17 cellular contexts compared by ENCODE assay signal in genomic region chr22:22157500-22157822, GRCh38.
A peak's percentile ranks its signal among the peaks of the same experiment; 100 is the strongest.
DNase-seq lines count a peak whose midpoint lies in the region; ATAC-seq and TF ChIP-seq lines count a peak whose summit lies in the region.
"Had no signal": no experiment of that assay in that cellular context is flagged by ENCODE, and none has a peak within 500 bp of the region (broad histone marks: within the 10 kb centered on the region; RNA-seq: fewer than 3 reads in every experiment).

No MANE protein-coding gene starts in this region.

- POLR2A ChIA-PET in activated B cell treated with CpG ODN at 0.5 μM for 24 hours (lab: Charles Lee), result interaction anchor here (1.0 to 3.7 kb wide), 7 partner anchors 11 to 59 kb away, joined by 3 to 44 read pairs (median 5); no protein-coding TSS in a partner anchor

- H2AFZ ChIP-seq in DND-41 (ENCODE audit: low read depth, low read length) (peak overlapping the region; percentile 99), osteoblast (ENCODE audit: low read length) (peak overlapping the region; percentile 96)

- no peaks in the 10 kb centered on the region for H3K27me3 ChIP-seq in DND-41 (ENCODE audit: insufficient read depth, low read length, poor library complexity)
- H3K27me3 ChIP-seq in HL-60 (ENCODE audit: insufficient read depth, poor library complexity, severe bottlenecking), result no peaks in the 10 kb centered on the region
- H3K27me3 ChIP-seq in osteoblast (ENCODE audit: insufficient read depth, low read length), result peaks cover 3% of the 10 kb centered on the region
- peaks cover 0 to 8% of the 10 kb centered on the region in 2 donors for H3K27me3 ChIP-seq in tibial artery
- no peaks in the 10 kb centered on the region for H3K27me3 ChIP-seq in thyroid gland
- H3K27me3 ChIP-seq: ovary, right lobe of liver had no signal

- H3K36me3 ChIP-seq in DND-41 (ENCODE audit: insufficient read depth, low read length) (no peaks in the 10 kb centered on the region), osteoblast (ENCODE audit: insufficient read depth, low read length) (no peaks in the 10 kb centered on the region), tibial artery (no peaks in the 10 kb centered on the region), thyroid gland (no peaks in the 10 kb centered on the region)
- H3K36me3 ChIP-seq: ovary, right lobe of liver, suprapubic skin had no signal

- no peaks in the 10 kb centered on the region for H3K9me3 ChIP-seq in DND-41 (ENCODE audit: insufficient read depth, low read length, severe bottlenecking)
- H3K9me3 ChIP-seq in osteoblast (ENCODE audit: low read depth, low read length), result no peaks in the 10 kb centered on the region
- no peaks in the 10 kb centered on the region for H3K9me3 ChIP-seq in tibial artery
- H3K9me3 ChIP-seq in thyroid gland, result no peaks in the 10 kb centered on the region
- H3K9me3 ChIP-seq: ovary, right lobe of liver, suprapubic skin had no signal

- H3K79me2 ChIP-seq in DND-41 (ENCODE audit: insufficient read depth, low read length) (no peaks in the 10 kb centered on the region), osteoblast (ENCODE audit: insufficient read depth, low read length) (no peaks in the 10 kb centered on the region)

- H4K20me1 ChIP-seq in DND-41 (ENCODE audit: insufficient read depth, low read length), result no peaks in the 10 kb centered on the region
- no peaks in the 10 kb centered on the region for H4K20me1 ChIP-seq in osteoblast (ENCODE audit: insufficient read depth, low read length)

- H3K9ac ChIP-seq in DND-41 (ENCODE audit: low read depth, low read length), result 0 out of 2 replicates have a peak overlapping the region, but pooled peaks have one; percentile 40

- H3K4me2 ChIP-seq in DND-41 (ENCODE audit: insufficient read depth, low read length), result no peak overlapping the region
- H3K4me2 ChIP-seq in osteoblast (ENCODE audit: insufficient read depth, low read length), result no peak overlapping the region

- H3K4me1 ChIP-seq in DND-41 (ENCODE audit: insufficient read depth, low read length) (peaks cover 12% of the 10 kb centered on the region), osteoblast (ENCODE audit: insufficient read depth, low read length) (no peaks in the 10 kb centered on the region), tibial artery (no peaks in the 10 kb centered on the region), thyroid gland (no peaks in the 10 kb centered on the region)
- H3K4me1 ChIP-seq: right lobe of liver, suprapubic skin had no signal

- intact Hi-C loops in activated B cell treated with CpG ODN at 0.5 μM for 24 hours (cut with micrococcal nuclease), result loop anchor here (1.0 kb wide), 4 partner anchors 10 to 165 kb away; no protein-coding TSS in a partner anchor
- intact Hi-C loops in tibial artery (cut with DNase I; ENCODE audit: low total_unique reads), result no loop called here
- intact Hi-C loops in thyroid gland (cut with DNase I), result no loop called here

- H3K4me1 Mint-ChIP-seq in activated B cell treated with CpG ODN at 0.5 μM for 24 hours, result peaks cover 58% of the 10 kb centered on the region

- no peak for TF ChIP-seq POLR2A in thyroid gland (IDR thresholded peaks at IDR 0.05)

- H3K36me3 Mint-ChIP-seq in activated B cell treated with CpG ODN at 0.5 μM for 24 hours (ENCODE audit: low read depth), result no peaks in the 10 kb centered on the region

- CTCF ChIA-PET in activated B cell treated with CpG ODN at 0.5 μM for 24 hours (lab: Charles Lee), result interaction anchor here (1.0 to 3.9 kb wide), 13 partner anchors 11 to 189 kb away, joined by 3 to 43 read pairs (median 13); no protein-coding TSS in a partner anchor

- peak overlapping the region; percentile 98 for H3K27ac Mint-ChIP-seq in activated B cell treated with CpG ODN at 0.5 μM for 24 hours
- H3K27ac Mint-ChIP-seq: CD4-positive, alpha-beta T cell; HFFc6; naive thymus-derived CD4-positive, alpha-beta T cell had no signal

- ATAC-seq in DND-41 (ENCODE audit: insufficient read depth, low read depth) (0 out of 3 replicates have a peak, but pooled peaks have one; percentile 4), activated B cell treated with CpG ODN at 0.5 μM for 24 hours (ENCODE audit: low read depth) (no peak), GM21723 (IDR thresholded peaks at IDR 0.05; ENCODE audit: unreplicated experiment) (no peak)

- H3K4me3 ChIP-seq in DND-41 (ENCODE audit: low read depth in 1 of 2, low read length in 2 of 2) (no peak overlapping the region), HL-60 (replicated peaks; ENCODE audit: insufficient read depth, low read length) (no peak overlapping the region), osteoblast (ENCODE audit: insufficient read depth, low read length) (no peak overlapping the region), tibial artery (no peak overlapping the region), thyroid gland (replicated peaks in 1 of 3) (no peak overlapping the region)
- H3K4me3 ChIP-seq: ovary, suprapubic skin had no signal

- H3K27me3 Mint-ChIP-seq in activated B cell treated with CpG ODN at 0.5 μM for 24 hours, result no peaks in the 10 kb centered on the region

- H3K27ac ChIP-seq in DND-41 (ENCODE audit: low read length), result peak overlapping the region; percentile 77
- H3K27ac ChIP-seq in HL-60 (replicated peaks), result peak overlapping the region; percentile 74
- no peak overlapping the region for H3K27ac ChIP-seq in osteoblast (ENCODE audit: low read depth, low read length)
- no peak overlapping the region for H3K27ac ChIP-seq in tibial artery
- H3K27ac ChIP-seq in thyroid gland, result no peak overlapping the region
- H3K27ac ChIP-seq: ovary, right lobe of liver, suprapubic skin had no signal

- WGBS in thyroid gland, 2 donors, result 82 to 87% methylated on average over 5 of the region's 5 CpGs

- H3K4me3 Mint-ChIP-seq in activated B cell treated with CpG ODN at 0.5 μM for 24 hours, result peak overlapping the region; percentile 78
- H3K4me3 Mint-ChIP-seq: activated naive CD4-positive, alpha-beta T cell treated with anti-CD3 and anti-CD28 coated beads for 36 hours; CD4-positive, alpha-beta T cell; HFFc6 had no signal

- DNase-seq in DND-41 (no peak), HL-60 (ENCODE audit: low read depth in 1 of 2, low spot score in 1 of 2) (no peak), activated B cell treated with CpG ODN at 0.5 μM for 24 hours (peak; percentile 26), osteoblast (ENCODE audit: insufficient read length, low spot score, missing footprints) (no peak), cortex of kidney (lab: John Stamatoyannopoulos, UW) (no peak), tibial artery (no peak), thyroid gland (no peak)
- DNase-seq: ovary, Right ventricle myocardium superior had no signal

- H3K9me3 Mint-ChIP-seq in activated B cell treated with CpG ODN at 0.5 μM for 24 hours, result peaks cover 2% of the 10 kb centered on the region
- H3K9me3 Mint-ChIP-seq: activated naive CD4-positive, alpha-beta T cell treated with anti-CD3 and anti-CD28 coated beads for 36 hours; activated T-cell treated with anti-CD3 and anti-CD28 coated beads, Interleukin-2, amount 50 U/mL, for 4 hours; CD4-positive, alpha-beta T cell; HFFc6; naive thymus-derived CD4-positive, alpha-beta T cell had no signal

- TF ChIP-seq CTCF in DND-41 (IDR thresholded peaks at IDR 0.05; ENCODE audit: borderline replicate concordance, extremely low read depth, low read length, poor library complexity, severe bottlenecking) (no peak), HL-60 (IDR thresholded peaks at IDR 0.05; ENCODE audit: insufficient read depth, low read length) (no peak), activated B cell treated with CpG ODN at 0.5 μM for 24 hours (IDR thresholded peaks at IDR 0.05) (no peak), osteoblast (IDR thresholded peaks at IDR 0.05; ENCODE audit: extremely low read depth, low read depth, low read length) (no peak), tibial artery (IDR thresholded peaks at IDR 0.05) (no peak), thyroid gland (IDR thresholded peaks at IDR 0.05) (no peak)

Comparison
In these comparisons a context has a peak if more than half of its experiments do, and no peak if none do; other contexts are left out.
1. H3K27ac ChIP-seq: peak in DND-41 (single experiment) and HL-60 (single experiment); none in osteoblast (single experiment), tibial artery (0 of 2) and thyroid gland (0 of 3).